Comparison of ENCODE assay signal across 21 cellular contexts in genomic region chr13:37775871-37776270, GRCh38.
A peak's percentile ranks its signal among the peaks of the same experiment; 100 is the strongest.
DNase-seq lines count a peak whose midpoint lies in the region; ATAC-seq and TF ChIP-seq lines count a peak whose summit lies in the region.
"Had no signal": no experiment of that assay in that cellular context is flagged by ENCODE, and none has a peak within 500 bp of the region (broad histone marks: within the 10 kb centered on the region; RNA-seq: fewer than 3 reads in every experiment).

No MANE protein-coding gene starts in this region.

- POLR2A ChIA-PET in IMR-90 (lab: Charles Lee; ENCODE audit: unreplicated experiment), result no interaction called here

- H3K9ac ChIP-seq in IMR-90 (ENCODE audit: low read depth, low read length), result no peak overlapping the region

- no peak overlapping the region for H4K8ac ChIP-seq in IMR-90 (ENCODE audit: low read depth in 2 of 2, low read length in 2 of 2)

- H4K5ac ChIP-seq in IMR-90 (ENCODE audit: low read depth, low read length), result no peak overlapping the region

- H3K36me3 ChIP-seq in IMR-90 (ENCODE audit: control insufficient read depth, insufficient read depth, low read length), result no peaks in the 10 kb centered on the region
- H3K36me3 ChIP-seq: SJSA1 had no signal

- H3K18ac ChIP-seq in IMR-90 (ENCODE audit: low read depth, low read length), result no peak overlapping the region

- no peaks in the 10 kb centered on the region for H3K79me1 ChIP-seq in IMR-90 (ENCODE audit: low read depth in 1 of 2, low read length in 2 of 2)

- DNase-seq in AG10803 (ENCODE audit: low read depth), result peak; percentile 30
- DNase-seq in IMR-90, result peak; percentile 60
- DNase-seq in astrocyte of the cerebellum (ENCODE audit: low read depth), result peak; percentile 5
- peak; percentile 16 for DNase-seq in fibroblast of the aortic adventitia (ENCODE audit: low read depth)
- no peak for DNase-seq in HuH-7 (ENCODE audit: low spot score)
- DNase-seq in activated naive CD4-positive, alpha-beta T cell treated with Interleukin-2 at 50 U/mL for 16 hours, result no peak
- DNase-seq: COR-L47; GF-D8; GOT3; Karpas-422; MV-4-11; NCI-H1436; NCI-H2081; NCI-H2227 treated with DMSO at 0.1 percent for 48 hours; NCI-H526; NK-92 treated with Interleukin-12 subunit alpha and Interleukin-12 subunit beta, amount 100 ng/mL, for 24 hours; OCI-M1 had no signal

- in situ Hi-C loops in IMR-90 (cut with MboI; ENCODE audit: low sequenced_read_pairs), result no loop called here
- in situ Hi-C loops in astrocyte of the cerebellum (cut with HindIII; ENCODE audit: low sequenced_read_pairs), result no loop called here

- no peak overlapping the region for H2BK5ac ChIP-seq in IMR-90 (ENCODE audit: low read depth, low read length, poor library complexity, severe bottlenecking)

- H3K4me2 ChIP-seq in IMR-90 (ENCODE audit: low read depth, low read length), result no peak overlapping the region

- H3K4ac ChIP-seq in IMR-90 (ENCODE audit: low read depth, low read length), result no peak overlapping the region

- no peaks in the 10 kb centered on the region for H3K9me1 ChIP-seq in IMR-90 (ENCODE audit: insufficient read depth, low read length)

- no peak overlapping the region for H3K14ac ChIP-seq in IMR-90 (replicated peaks; ENCODE audit: low read depth, low read length)

- H4K91ac ChIP-seq in IMR-90 (ENCODE audit: insufficient read depth, low read depth, low read length), result no peak overlapping the region

- no peaks in the 10 kb centered on the region for H3K27me3 ChIP-seq in IMR-90 (ENCODE audit: control insufficient read depth, insufficient read depth, low read length)
- H3K27me3 ChIP-seq: SJSA1 had no signal

- H2AFZ ChIP-seq in IMR-90 (replicated peaks; ENCODE audit: low read length, poor library complexity), result no peak overlapping the region

- no CpG with 5 or more reads among the region's 1 CpG for WGBS in IMR-90 (ENCODE audit: extremely low coverage in 2 of 2, insufficient read length in 1 of 2), 2 experiments

- H2AK5ac ChIP-seq in IMR-90 (ENCODE audit: low read depth, low read length), result no peak overlapping the region

- H3K4me3 ChIP-seq in AG10803 (ENCODE audit: low read length) (no peak overlapping the region), IMR-90 (ENCODE audit: insufficient read depth, low read depth, low read length) (no peak overlapping the region), astrocyte of the cerebellum (ENCODE audit: low read depth, low read length) (no peak overlapping the region), fibroblast of the aortic adventitia (ENCODE audit: low read depth, low read length) (no peak overlapping the region)
- H3K4me3 ChIP-seq: SJSA1 had no signal

- no peak for TF ChIP-seq POLR2A in IMR-90 (IDR thresholded peaks at IDR 0.05; ENCODE audit: low read depth, low read length)

- intact Hi-C loops in IMR-90 (cut with micrococcal nuclease), result loop anchor here (5.0 kb wide), 1 partner anchor 96 kb away; no protein-coding TSS in a partner anchor

- CTCF ChIA-PET in IMR-90 (lab: Yijun Ruan, JAX), result no interaction called here

- dilution Hi-C loops in IMR-90 (cut with HindIII; ENCODE audit: low sequenced_read_pairs, unreplicated experiment), result no loop called here

- H3K4me1 ChIP-seq in IMR-90 (ENCODE audit: control insufficient read depth, insufficient read depth, low read length), result no peaks in the 10 kb centered on the region
- H3K4me1 ChIP-seq: SJSA1 had no signal

- no TSS peak for BruUV-seq in IMR-90 (replicated peaks; lab: Mats Ljungman, UMichigan)

- H2BK15ac ChIP-seq in IMR-90 (ENCODE audit: low read depth, low read length), result no peak overlapping the region

- H3K23ac ChIP-seq in IMR-90 (ENCODE audit: low read depth, low read length), result no peak overlapping the region

- ATAC-seq in IMR-90 (ENCODE audit: low read depth), result no peak
- no peak for ATAC-seq in HG02763 (IDR thresholded peaks at IDR 0.05; ENCODE audit: unreplicated experiment)
- no peak for ATAC-seq in HG02885 (IDR thresholded peaks at IDR 0.05; ENCODE audit: poor library complexity, unreplicated experiment)
- ATAC-seq: HepG2 had no signal

- H3K9me3 ChIP-seq in IMR-90 (ENCODE audit: control insufficient read depth, insufficient read depth, low read length), result no peaks in the 10 kb centered on the region
- H3K9me3 ChIP-seq: SJSA1 had no signal

- no peak overlapping the region for H3K56ac ChIP-seq in IMR-90 (ENCODE audit: extremely low read depth, insufficient read depth, low read length)

- no peak for TF ChIP-seq RAD21 in IMR-90 (IDR thresholded peaks at IDR 0.05; ENCODE audit: low read length)

- H3K27ac ChIP-seq in IMR-90 (ENCODE audit: insufficient read depth, low read length), result no peak overlapping the region
- H3K27ac ChIP-seq: SJSA1 had no signal

- no peak overlapping the region for H2AK9ac ChIP-seq in IMR-90 (replicated peaks; ENCODE audit: low read depth, low read length, poor library complexity)

- no peaks in the 10 kb centered on the region for H4K20me1 ChIP-seq in IMR-90 (ENCODE audit: insufficient read depth, low read length)

- H2BK20ac ChIP-seq in IMR-90 (ENCODE audit: low read depth, low read length), result no peak overlapping the region

- no peak overlapping the region for H2BK120ac ChIP-seq in IMR-90 (ENCODE audit: low read depth, low read length)

- TF ChIP-seq CTCF in AG10803 (conservative IDR thresholded peaks at IDR 0.05; ENCODE audit: low read length) (no peak), IMR-90 (conservative IDR thresholded peaks at IDR 0.05; ENCODE audit: low read depth, low read length) (no peak), astrocyte of the cerebellum (IDR thresholded peaks at IDR 0.05; ENCODE audit: low read depth, low read length, missing control alignments) (no peak), fibroblast of the aortic adventitia (IDR thresholded peaks at IDR 0.05; ENCODE audit: insufficient read depth, low read length) (no peak)

TF ChIP-seq in IMR-90, 13 proteins besides CTCF, POLR2A, EP300 and RAD21:
- TF ChIP-seq NFE2L2 (IDR thresholded peaks at IDR 0.05; ENCODE audit: low read depth, low read length), result no peak
- TF ChIP-seq MAFK (IDR thresholded peaks at IDR 0.05; ENCODE audit: low read depth, low read length), result no peak
TF ChIP-seq in IMR-90: peak in this region for 0.

Comparison
In these comparisons a context has a peak if more than half of its experiments do, and no peak if none do; other contexts are left out.
1. DNase-seq: peak in AG10803 (single experiment), IMR-90 (single experiment), astrocyte of the cerebellum (single experiment) and fibroblast of the aortic adventitia (single experiment); none in HuH-7 (single experiment) and activated naive CD4-positive, alpha-beta T cell treated with Interleukin-2 at 50 U/mL for 16 hours (single experiment).